In the genomic region with DNA sequence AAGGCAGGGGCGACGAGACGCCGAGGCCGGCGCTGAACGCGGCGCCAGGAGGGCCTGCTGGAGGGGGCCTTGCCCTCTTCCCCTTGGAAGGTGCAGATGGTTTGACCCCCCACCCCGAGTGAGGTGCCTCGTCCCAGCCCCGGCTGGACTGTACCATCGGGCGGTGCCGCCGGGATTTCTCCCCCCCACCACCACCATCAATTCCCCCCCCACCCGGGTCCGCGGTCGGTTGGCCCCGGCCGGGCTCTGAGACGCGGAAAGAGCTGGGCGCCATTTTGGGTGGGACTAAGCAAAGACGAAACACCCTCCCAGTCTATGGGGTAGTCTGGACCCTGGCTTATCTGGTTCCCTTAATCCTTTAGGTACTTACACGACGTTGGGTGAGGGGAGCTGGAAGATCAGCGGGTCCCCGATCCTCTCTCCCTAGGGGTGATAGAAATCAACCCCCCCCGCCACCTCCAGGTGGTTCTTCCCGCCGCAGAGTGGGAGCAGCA, we compare ENCODE assay signal across 8 cellular contexts. TPM values are rescaled to one million over a fixed set of nuclear protein-coding genes. Genes with fewer than 3 reads are reported as not detected.
A peak's percentile ranks its signal among the peaks of the same experiment; 100 is the strongest.
DNase-seq lines count a peak whose midpoint lies in the region; ATAC-seq and TF ChIP-seq lines count a peak whose summit lies in the region.

A gene with protein sequence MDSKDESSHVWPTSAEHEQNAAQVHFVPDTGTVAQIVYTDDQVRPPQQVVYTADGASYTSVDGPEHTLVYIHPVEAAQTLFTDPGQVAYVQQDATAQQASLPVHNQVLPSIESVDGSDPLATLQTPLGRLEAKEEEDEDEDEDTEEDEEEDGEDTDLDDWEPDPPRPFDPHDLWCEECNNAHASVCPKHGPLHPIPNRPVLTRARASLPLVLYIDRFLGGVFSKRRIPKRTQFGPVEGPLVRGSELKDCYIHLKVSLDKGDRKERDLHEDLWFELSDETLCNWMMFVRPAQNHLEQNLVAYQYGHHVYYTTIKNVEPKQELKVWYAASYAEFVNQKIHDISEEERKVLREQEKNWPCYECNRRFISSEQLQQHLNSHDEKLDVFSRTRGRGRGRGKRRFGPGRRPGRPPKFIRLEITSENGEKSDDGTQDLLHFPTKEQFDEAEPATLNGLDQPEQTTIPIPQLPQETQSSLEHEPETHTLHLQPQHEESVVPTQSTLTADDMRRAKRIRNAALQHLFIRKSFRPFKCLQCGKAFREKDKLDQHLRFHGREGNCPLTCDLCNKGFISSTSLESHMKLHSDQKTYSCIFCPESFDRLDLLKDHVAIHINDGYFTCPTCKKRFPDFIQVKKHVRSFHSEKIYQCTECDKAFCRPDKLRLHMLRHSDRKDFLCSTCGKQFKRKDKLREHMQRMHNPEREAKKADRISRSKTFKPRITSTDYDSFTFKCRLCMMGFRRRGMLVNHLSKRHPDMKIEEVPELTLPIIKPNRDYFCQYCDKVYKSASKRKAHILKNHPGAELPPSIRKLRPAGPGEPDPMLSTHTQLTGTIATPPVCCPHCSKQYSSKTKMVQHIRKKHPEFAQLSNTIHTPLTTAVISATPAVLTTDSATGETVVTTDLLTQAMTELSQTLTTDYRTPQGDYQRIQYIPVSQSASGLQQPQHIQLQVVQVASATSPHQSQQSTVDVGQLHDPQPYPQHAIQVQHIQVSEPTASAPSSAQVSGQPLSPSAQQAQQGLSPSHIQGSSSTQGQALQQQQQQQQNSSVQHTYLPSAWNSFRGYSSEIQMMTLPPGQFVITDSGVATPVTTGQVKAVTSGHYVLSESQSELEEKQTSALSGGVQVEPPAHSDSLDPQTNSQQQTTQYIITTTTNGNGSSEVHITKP (minus strand): TSS at position 484 of the 494 bp plus-strand sequence. CDS start 41,871 bp downstream, outside the sequence.

- ATAC-seq in GM19035 (IDR thresholded peaks at IDR 0.05; ENCODE audit: unreplicated experiment) = peak; percentile 47
- peak; percentile 42 for ATAC-seq in HG03280 (IDR thresholded peaks at IDR 0.05; ENCODE audit: unreplicated experiment)

- DNase-seq in AG10803 (ENCODE audit: low read depth) (peak; percentile 94), NCI-H510A treated with DMSO at 0.1 percent for 48 hours (lab: John Stamatoyannopoulos, UW) (peak; percentile 98), dermis blood vessel endothelial cell (peak; percentile 95)
- peak; percentile 93 for DNase-seq in activated CD4-positive, alpha-beta T cell treated with anti-CD3 and anti-CD28 coated beads, Interleukin-2, amount 50 U/mL, for 1 hour
- peak; percentile 86 to 88 for DNase-seq in stimulated activated CD4-positive, alpha-beta T cell treated with anti-CD3 and anti-CD28 coated beads, Interleukin-4, amount 100 ng/mL, for 4 hours

- peak within 1 kb of the TSS; percentile 97 to 99 for H3K9ac ChIP-seq in liver (ENCODE audit: low read depth in 1 of 2, low read length in 2 of 2)

- under 1% methylated on average over 33 of the region's 33 CpGs for WGBS in liver

- no peaks in the 10 kb centered on the region for H3K9me3 ChIP-seq in liver (ENCODE audit: control insufficient read depth in 4 of 4, low read length in 3 of 4)

- TF ChIP-seq CTCF in AG10803 (conservative IDR thresholded peaks at IDR 0.05; ENCODE audit: low read length) (no peak), liver (IDR thresholded peaks at IDR 0.05; ENCODE audit: low read depth, low read length, missing input control) (no peak)

- H3K36me3 ChIP-seq in liver (ENCODE audit: control insufficient read depth in 4 of 4, insufficient read depth in 3 of 4, low read depth in 1 of 4, low read length in 3 of 4) = no peaks in the 10 kb centered on the region

- TF ChIP-seq RAD21 in liver (IDR thresholded peaks at IDR 0.05) = peak in 1 of 2 donors; percentile 5

- H3K4me1 ChIP-seq in liver (ENCODE audit: control insufficient read depth in 4 of 4, insufficient read depth in 4 of 4, low read length in 3 of 4) = peaks cover 3 to 38% (median 22%) of the 10 kb centered on the region in 4 donors

- H3K27me3 ChIP-seq in liver (ENCODE audit: control insufficient read depth in 4 of 4, insufficient read depth in 4 of 4, low read length in 3 of 4) = no peaks in the 10 kb centered on the region

- H3K4me3 ChIP-seq in AG10803 (ENCODE audit: low read length) (peak within 1 kb of the TSS; percentile 78), liver (ENCODE audit: low read depth in 1 of 3, low read length in 3 of 3) (peak within 1 kb of the TSS; percentile 76 to 98 (median 79))

- peak within 1 kb of the TSS; percentile 98 to 99 for H3K27ac ChIP-seq in liver (ENCODE audit: low read depth in 1 of 2, low read length in 2 of 2)

TF ChIP-seq in liver, 16 proteins besides CTCF, POLR2A, EP300 and RAD21:
- TF ChIP-seq HNF4A (conservative IDR thresholded peaks at IDR 0.05) = peak in 1 of 2 donors; percentile 2
- TF ChIP-seq EGR1 (IDR thresholded peaks at IDR 0.05; ENCODE audit: low read depth in 2 of 2) = peak in 1 of 2 donors; percentile 52
- no peak for TF ChIP-seq SP1 (IDR thresholded peaks at IDR 0.05)
- peak; percentile 15 for TF ChIP-seq FOXA1 (IDR thresholded peaks at IDR 0.05)
- TF ChIP-seq YY1 (IDR thresholded peaks at IDR 0.05) = peak; percentile 99
- peak; percentile 22 for TF ChIP-seq FOXA2 (IDR thresholded peaks at IDR 0.05)
- TF ChIP-seq, protein P1, sequence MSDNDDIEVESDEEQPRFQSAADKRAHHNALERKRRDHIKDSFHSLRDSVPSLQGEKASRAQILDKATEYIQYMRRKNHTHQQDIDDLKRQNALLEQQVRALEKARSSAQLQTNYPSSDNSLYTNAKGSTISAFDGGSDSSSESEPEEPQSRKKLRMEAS (IDR thresholded peaks at IDR 0.05) = peak; percentile 5
- TF ChIP-seq TAF1 (conservative IDR thresholded peaks at IDR 0.05) = no peak
- TF ChIP-seq, protein P2, sequence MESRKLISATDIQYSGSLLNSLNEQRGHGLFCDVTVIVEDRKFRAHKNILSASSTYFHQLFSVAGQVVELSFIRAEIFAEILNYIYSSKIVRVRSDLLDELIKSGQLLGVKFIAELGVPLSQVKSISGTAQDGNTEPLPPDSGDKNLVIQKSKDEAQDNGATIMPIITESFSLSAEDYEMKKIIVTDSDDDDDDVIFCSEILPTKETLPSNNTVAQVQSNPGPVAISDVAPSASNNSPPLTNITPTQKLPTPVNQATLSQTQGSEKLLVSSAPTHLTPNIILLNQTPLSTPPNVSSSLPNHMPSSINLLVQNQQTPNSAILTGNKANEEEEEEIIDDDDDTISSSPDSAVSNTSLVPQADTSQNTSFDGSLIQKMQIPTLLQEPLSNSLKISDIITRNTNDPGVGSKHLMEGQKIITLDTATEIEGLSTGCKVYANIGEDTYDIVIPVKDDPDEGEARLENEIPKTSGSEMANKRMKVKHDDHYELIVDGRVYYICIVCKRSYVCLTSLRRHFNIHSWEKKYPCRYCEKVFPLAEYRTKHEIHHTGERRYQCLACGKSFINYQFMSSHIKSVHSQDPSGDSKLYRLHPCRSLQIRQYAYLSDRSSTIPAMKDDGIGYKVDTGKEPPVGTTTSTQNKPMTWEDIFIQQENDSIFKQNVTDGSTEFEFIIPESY (IDR thresholded peaks at IDR 0.05) = no peak
- peak in 1 of 2 donors; percentile 12 for TF ChIP-seq GABPA (IDR thresholded peaks at IDR 0.05 in 1 of 2, conservative IDR thresholded peaks at IDR 0.05 in 1 of 2)
- TF ChIP-seq, protein P3, sequence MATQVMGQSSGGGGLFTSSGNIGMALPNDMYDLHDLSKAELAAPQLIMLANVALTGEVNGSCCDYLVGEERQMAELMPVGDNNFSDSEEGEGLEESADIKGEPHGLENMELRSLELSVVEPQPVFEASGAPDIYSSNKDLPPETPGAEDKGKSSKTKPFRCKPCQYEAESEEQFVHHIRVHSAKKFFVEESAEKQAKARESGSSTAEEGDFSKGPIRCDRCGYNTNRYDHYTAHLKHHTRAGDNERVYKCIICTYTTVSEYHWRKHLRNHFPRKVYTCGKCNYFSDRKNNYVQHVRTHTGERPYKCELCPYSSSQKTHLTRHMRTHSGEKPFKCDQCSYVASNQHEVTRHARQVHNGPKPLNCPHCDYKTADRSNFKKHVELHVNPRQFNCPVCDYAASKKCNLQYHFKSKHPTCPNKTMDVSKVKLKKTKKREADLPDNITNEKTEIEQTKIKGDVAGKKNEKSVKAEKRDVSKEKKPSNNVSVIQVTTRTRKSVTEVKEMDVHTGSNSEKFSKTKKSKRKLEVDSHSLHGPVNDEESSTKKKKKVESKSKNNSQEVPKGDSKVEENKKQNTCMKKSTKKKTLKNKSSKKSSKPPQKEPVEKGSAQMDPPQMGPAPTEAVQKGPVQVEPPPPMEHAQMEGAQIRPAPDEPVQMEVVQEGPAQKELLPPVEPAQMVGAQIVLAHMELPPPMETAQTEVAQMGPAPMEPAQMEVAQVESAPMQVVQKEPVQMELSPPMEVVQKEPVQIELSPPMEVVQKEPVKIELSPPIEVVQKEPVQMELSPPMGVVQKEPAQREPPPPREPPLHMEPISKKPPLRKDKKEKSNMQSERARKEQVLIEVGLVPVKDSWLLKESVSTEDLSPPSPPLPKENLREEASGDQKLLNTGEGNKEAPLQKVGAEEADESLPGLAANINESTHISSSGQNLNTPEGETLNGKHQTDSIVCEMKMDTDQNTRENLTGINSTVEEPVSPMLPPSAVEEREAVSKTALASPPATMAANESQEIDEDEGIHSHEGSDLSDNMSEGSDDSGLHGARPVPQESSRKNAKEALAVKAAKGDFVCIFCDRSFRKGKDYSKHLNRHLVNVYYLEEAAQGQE (IDR thresholded peaks at IDR 0.05) = peak; percentile 53

RNA-seq across cellular contexts. Expression of the gene that starts here (rescaled TPM):
- total RNA-seq in dermis blood vessel endothelial cell (7.1 and 9.0 TPM in 2 replicates), liver (1 to 10 TPM; 4.9 to 7.2 TPM)
- 1 to 10 TPM; 1.4 to 2.9 TPM for polyA plus RNA-seq in liver

Comparison
In these comparisons a context has a peak if more than half of its experiments do, and no peak if none do; other contexts are left out.
1. Peak in every context shown above with its lines: DNase-seq, ATAC-seq, H3K4me3 ChIP-seq and H3K27ac ChIP-seq.